Comparison of ENCODE assay signal across 13 cellular contexts in the genomic region with DNA sequence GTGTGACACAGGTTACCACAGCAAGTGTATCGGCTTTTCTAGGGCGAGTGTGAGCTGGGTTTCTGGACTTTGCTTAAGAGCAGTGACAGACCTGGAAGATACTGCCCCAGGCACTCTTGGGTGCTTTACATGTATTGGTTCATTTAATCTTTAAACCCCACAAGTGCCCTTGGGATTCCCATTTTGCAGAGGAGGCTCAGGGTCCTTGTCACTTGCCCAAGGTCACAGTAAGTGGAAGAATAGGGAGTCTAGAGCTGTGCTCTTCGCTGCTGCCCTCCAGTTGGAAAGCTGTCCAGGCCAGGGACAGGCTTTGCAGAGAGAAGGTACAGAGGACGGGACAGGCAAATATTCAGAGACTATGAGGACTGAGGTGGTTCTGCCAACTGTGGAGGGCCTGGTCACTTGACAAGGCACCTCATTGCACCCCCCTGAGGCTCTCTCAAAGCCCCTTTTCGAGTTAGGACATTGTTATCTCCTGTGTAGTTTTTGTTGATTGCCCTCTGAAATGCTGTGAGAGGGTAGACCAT. TPM values are rescaled to one million over a fixed set of nuclear protein-coding genes. Genes with fewer than 3 reads are reported as not detected.
DNase-seq lines count a peak whose midpoint lies in the region; ATAC-seq and TF ChIP-seq lines count a peak whose summit lies in the region.
"Had no signal": no experiment of that assay in that cellular context is flagged by ENCODE, and none has a peak within 500 bp of the region (broad histone marks: within the 10 kb centered on the region; RNA-seq: fewer than 3 reads in every experiment).

No MANE protein-coding gene starts in this region.

- no peak for TF ChIP-seq EP300 in transverse colon (IDR thresholded peaks at IDR 0.05; ENCODE audit: low read depth)

- no peaks in the 10 kb centered on the region for H3K9me3 Mint-ChIP-seq in activated T-cell treated with anti-CD3 and anti-CD28 coated beads, Interleukin-2, amount 50 U/mL, for 24 hours
- H3K9me3 Mint-ChIP-seq in activated T-helper 1 cell treated with anti-CD3 and anti-CD28 coated beads, Interleukin-12 subunit alpha, Interleukin-12 subunit beta, Interleukin-2, Interleukin-4 antibody, amounts not matched to agents 30 ng/mL and 10 ng/mL and 1 ng/mL, durations not matched to agents 14 hours and 24 hours and 36 hours = no peaks in the 10 kb centered on the region

- H3K27ac ChIP-seq in lower lobe of right lung (peak overlapping the region; percentile 50), transverse colon (peak overlapping the region; percentile 87 to 92 (median 88)), prostate gland (no peak overlapping the region)
- H3K27ac ChIP-seq: SJSA1 had no signal

- peak overlapping the region; percentile 98 for H3K27ac Mint-ChIP-seq in activated T-cell treated with anti-CD3 and anti-CD28 coated beads, Interleukin-2, amount 50 U/mL, for 24 hours
- H3K27ac Mint-ChIP-seq in activated T-helper 1 cell treated with anti-CD3 and anti-CD28 coated beads, Interleukin-12 subunit alpha, Interleukin-12 subunit beta, Interleukin-2, Interleukin-4 antibody, amounts not matched to agents 30 ng/mL and 10 ng/mL and 1 ng/mL, durations not matched to agents 14 hours and 24 hours and 36 hours = peak overlapping the region; percentile 97

- peaks cover 74% of the 10 kb centered on the region for H3K36me3 Mint-ChIP-seq in activated T-cell treated with anti-CD3 and anti-CD28 coated beads, Interleukin-2, amount 50 U/mL, for 24 hours (ENCODE audit: low read depth)
- peaks cover 42% of the 10 kb centered on the region for H3K36me3 Mint-ChIP-seq in activated T-helper 1 cell treated with anti-CD3 and anti-CD28 coated beads, Interleukin-12 subunit alpha, Interleukin-12 subunit beta, Interleukin-2, Interleukin-4 antibody, amounts not matched to agents 30 ng/mL and 10 ng/mL and 1 ng/mL, durations not matched to agents 14 hours and 24 hours and 36 hours (ENCODE audit: low read depth)

- TF ChIP-seq CTCF in lower lobe of right lung (IDR thresholded peaks at IDR 0.05) = no peak
- no peak for TF ChIP-seq CTCF in transverse colon (IDR thresholded peaks at IDR 0.05)
- no peak for TF ChIP-seq CTCF in prostate gland (IDR thresholded peaks at IDR 0.05)

- H3K4me3 ChIP-seq in lower lobe of right lung (no peak overlapping the region), transverse colon (no peak overlapping the region), prostate gland (no peak overlapping the region)
- H3K4me3 ChIP-seq: SJSA1 had no signal

- peak overlapping the region; percentile 41 for H3K4me3 Mint-ChIP-seq in activated T-cell treated with anti-CD3 and anti-CD28 coated beads, Interleukin-2, amount 50 U/mL, for 24 hours
- H3K4me3 Mint-ChIP-seq in activated T-helper 1 cell treated with anti-CD3 and anti-CD28 coated beads, Interleukin-12 subunit alpha, Interleukin-12 subunit beta, Interleukin-2, Interleukin-4 antibody, amounts not matched to agents 30 ng/mL and 10 ng/mL and 1 ng/mL, durations not matched to agents 14 hours and 24 hours and 36 hours = peak overlapping the region; percentile 53

- intact Hi-C loops in activated T-helper 1 cell treated with anti-CD3 and anti-CD28 coated beads, Interleukin-12 subunit alpha, Interleukin-12 subunit beta, Interleukin-2, Interleukin-4 antibody, amounts not matched to agents 30 ng/mL and 10 ng/mL and 1 ng/mL, durations not matched to agents 14 hours and 24 hours and 36 hours (cut with micrococcal nuclease) = no loop called here
- intact Hi-C loops in lower lobe of right lung (cut with DNase I) (no loop called here), transverse colon (cut with DNase I; ENCODE audit: low total_unique reads) (no loop called here), prostate gland (cut with DNase I) (no loop called here)

- H3K4me1 ChIP-seq in lower lobe of right lung = peaks cover 26% of the 10 kb centered on the region
- H3K4me1 ChIP-seq in transverse colon = peaks cover 35 to 57% (median 55%) of the 10 kb centered on the region in 4 donors
- H3K4me1 ChIP-seq in prostate gland (replicated peaks) = peaks cover 3% of the 10 kb centered on the region

- H3K27me3 ChIP-seq in lower lobe of right lung (ENCODE audit: low read depth) (no peaks in the 10 kb centered on the region), transverse colon (no peaks in the 10 kb centered on the region), prostate gland (replicated peaks; ENCODE audit: insufficient read depth) (no peaks in the 10 kb centered on the region)
- H3K27me3 ChIP-seq: SJSA1 had no signal

- DNase-seq in activated T-cell treated with anti-CD3 and anti-CD28 coated beads, Interleukin-2, amount 50 U/mL, for 24 hours = no peak
- DNase-seq in activated T-cell treated with anti-CD3 and anti-CD28 coated beads, Interleukin-2, amount 50 U/mL, for 1 hour = no peak
- DNase-seq in activated T-helper 1 cell treated with anti-CD3 and anti-CD28 coated beads, Interleukin-12 subunit alpha, Interleukin-12 subunit beta, Interleukin-2, Interleukin-4 antibody, amounts not matched to agents 30 ng/mL and 10 ng/mL and 1 ng/mL, durations not matched to agents 14 hours and 24 hours and 36 hours (ENCODE audit: low spot score) = no peak
- no peak for DNase-seq in lower lobe of right lung
- DNase-seq in transverse colon = no peak
- DNase-seq in prostate gland (ENCODE audit: low spot score) = no peak
- DNase-seq in NCI-H128 (lab: John Stamatoyannopoulos, UW; ENCODE audit: unreplicated experiment) = no peak
- DNase-seq: activated CD4-positive, alpha-beta T cell treated with anti-CD3 and anti-CD28 coated beads, Interleukin-2, amount 50 U/mL, for 4 hours; GOT3; NCI-H446 treated with DMSO at 0.1 percent for 48 hours; stimulated activated CD4-positive, alpha-beta T cell treated with anti-CD3 and anti-CD28 coated beads, Interleukin-4, amount 100 ng/mL, for 24 hours had no signal

- H3K27me3 Mint-ChIP-seq in activated T-cell treated with anti-CD3 and anti-CD28 coated beads, Interleukin-2, amount 50 U/mL, for 24 hours = no peaks in the 10 kb centered on the region
- no peaks in the 10 kb centered on the region for H3K27me3 Mint-ChIP-seq in activated T-helper 1 cell treated with anti-CD3 and anti-CD28 coated beads, Interleukin-12 subunit alpha, Interleukin-12 subunit beta, Interleukin-2, Interleukin-4 antibody, amounts not matched to agents 30 ng/mL and 10 ng/mL and 1 ng/mL, durations not matched to agents 14 hours and 24 hours and 36 hours (ENCODE audit: insufficient read depth)

- 68 to 73% methylated on average over 2 to 5 of the region's 5 CpGs for WGBS in transverse colon (ENCODE audit: low coverage in 1 of 2), 2 donors
- WGBS in prostate gland = 88% methylated on average over 5 of the region's 5 CpGs

- TF ChIP-seq POLR2A in transverse colon (IDR thresholded peaks at IDR 0.05) (no peak), prostate gland (IDR thresholded peaks at IDR 0.05) (no peak)

- ATAC-seq in lower lobe of right lung (no peak), GM18858 (IDR thresholded peaks at IDR 0.05; ENCODE audit: unreplicated experiment) (no peak)

- peaks cover 85% of the 10 kb centered on the region for H3K4me1 Mint-ChIP-seq in activated T-cell treated with anti-CD3 and anti-CD28 coated beads, Interleukin-2, amount 50 U/mL, for 24 hours (ENCODE audit: low read depth)
- peaks cover 65% of the 10 kb centered on the region for H3K4me1 Mint-ChIP-seq in activated T-helper 1 cell treated with anti-CD3 and anti-CD28 coated beads, Interleukin-12 subunit alpha, Interleukin-12 subunit beta, Interleukin-2, Interleukin-4 antibody, amounts not matched to agents 30 ng/mL and 10 ng/mL and 1 ng/mL, durations not matched to agents 14 hours and 24 hours and 36 hours (ENCODE audit: low read depth)

- H3K36me3 ChIP-seq in lower lobe of right lung (peaks cover 3% of the 10 kb centered on the region), transverse colon (no peaks in the 10 kb centered on the region), prostate gland (no peaks in the 10 kb centered on the region)

- H3K9me3 ChIP-seq in lower lobe of right lung = no peaks in the 10 kb centered on the region
- H3K9me3 ChIP-seq in transverse colon = no peaks in the 10 kb centered on the region
- no peaks in the 10 kb centered on the region for H3K9me3 ChIP-seq in prostate gland
- H3K9me3 ChIP-seq: SJSA1 had no signal

- in situ Hi-C loops in transverse colon (cut with MboI; ENCODE audit: low pct_ligation_motif_present in 1 of 4, low pct_unique_long_range_greater_than_20kb in 1 of 4, low sequenced_read_pairs in 3 of 4) = no loop called here

RNA-seq across cellular contexts. Expression of a gene that starts 42.4 kb away (rescaled TPM):
- 13.8 and 15.4 TPM in 2 replicates for total RNA-seq in activated T-helper 1 cell treated with anti-CD3 and anti-CD28 coated beads, Interleukin-12 subunit alpha, Interleukin-12 subunit beta, Interleukin-2, Interleukin-4 antibody, amounts not matched to agents 30 ng/mL and 10 ng/mL and 1 ng/mL, durations not matched to agents 14 hours and 24 hours and 36 hours
- total RNA-seq in lower lobe of right lung = 18.5 TPM
- total RNA-seq in transverse colon = 10 to 100 TPM; 10.9 to 31.0 (median 14.4) TPM
- total RNA-seq in prostate gland = 10 to 100 TPM; 11.1 to 12.8 TPM

RNA-seq across cellular contexts. Expression of a gene that starts 57.9 kb away (rescaled TPM):
- total RNA-seq in activated T-helper 1 cell treated with anti-CD3 and anti-CD28 coated beads, Interleukin-12 subunit alpha, Interleukin-12 subunit beta, Interleukin-2, Interleukin-4 antibody, amounts not matched to agents 30 ng/mL and 10 ng/mL and 1 ng/mL, durations not matched to agents 14 hours and 24 hours and 36 hours = 141 and 142 TPM in 2 replicates
- total RNA-seq in lower lobe of right lung (49.9 TPM), transverse colon (10 to 100 TPM; 27.3 to 85.4 (median 51.8) TPM), prostate gland (10 to 100 TPM; 48.4 to 73.0 TPM)

Comparison
In these comparisons a context has a peak if more than half of its experiments do, and no peak if none do; other contexts are left out.
1. H3K27ac ChIP-seq: peak in lower lobe of right lung (single experiment) and transverse colon (4 of 4); none in prostate gland (0 of 2).